Comparison of ENCODE assay signal across 17 cellular contexts in genomic region chr15:26050979-26051378, GRCh38.
"Had no signal": no experiment of that assay in that cellular context is flagged by ENCODE, and none has a peak within 500 bp of the region (broad histone marks: within the 10 kb centered on the region; RNA-seq: fewer than 3 reads in every experiment).

No MANE protein-coding gene starts in this region.

- H3K27ac ChIP-seq: ascending aorta, right atrium auricular region, thyroid gland, WERI-Rb-1 had no signal

- ATAC-seq: activated T-cell treated with anti-CD3 and anti-CD28 coated beads, Interleukin-2, amount 50 U/mL, for 72 hours; left ventricle myocardium superior had no signal

- H3K9me3 ChIP-seq: ascending aorta, right atrium auricular region, thyroid gland had no signal

- H3K4me1 ChIP-seq: right atrium auricular region, thyroid gland had no signal

- DNase-seq: activated CD4-positive, alpha-beta T cell treated with anti-CD3 and anti-CD28 coated beads for 1 hour; activated CD8-positive, alpha-beta memory T cell treated with anti-CD3 and anti-CD28 coated beads for 24 hours; activated gamma-delta T cell; activated T-cell treated with anti-CD3 and anti-CD28 coated beads, Interleukin-2, amount 50 U/mL, for 72 hours; cerebellar nuclear complex; cortex of kidney; immature natural killer cell; kidney glomerular epithelial cell; left ventricle myocardium superior; stimulated activated CD4-positive, alpha-beta T cell treated with anti-CD3 and anti-CD28 coated beads, Interleukin-12 subunit alpha, Interleukin-12 subunit beta, amount 100 ng/mL, for 4 hours; stimulated activated CD4-positive, alpha-beta T cell treated with anti-CD3 and anti-CD28 coated beads, Interleukin-1b, Interleukin-23, amount 100 ng/mL, for 48 hours; stimulated activated CD8-positive, alpha-beta memory T cell treated with anti-CD3 and anti-CD28 coated beads, Interleukin-4, amount 100 ng/mL, for 48 hours; stimulated activated naive CD4-positive, alpha-beta T cell; thyroid gland had no signal

- H3K36me3 ChIP-seq: ascending aorta, right atrium auricular region, thyroid gland, WERI-Rb-1 had no signal

- H3K4me3 ChIP-seq: ascending aorta, right atrium auricular region, thyroid gland had no signal

- H3K27me3 ChIP-seq: ascending aorta, right atrium auricular region, thyroid gland had no signal
